In the genomic region with DNA sequence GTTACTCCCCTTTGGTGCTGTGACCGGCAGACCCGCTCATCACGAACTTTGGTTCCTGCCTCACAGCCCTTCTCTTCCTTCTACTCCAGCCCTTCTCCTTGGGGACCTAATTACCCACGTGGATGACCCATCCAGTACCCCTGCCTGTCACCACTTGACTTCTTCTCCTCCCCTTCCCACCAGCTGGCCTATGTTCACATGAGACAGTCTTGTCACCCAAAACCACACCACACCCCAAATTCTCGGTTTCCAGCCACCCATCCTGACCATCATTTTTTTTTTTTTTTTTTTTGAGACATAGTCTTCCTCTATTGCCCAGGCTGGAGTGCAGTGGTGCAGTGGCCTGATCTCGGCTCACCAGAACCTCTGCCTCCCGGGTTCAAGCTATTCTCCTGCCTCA, we compare ENCODE assay signal across 10 cellular contexts. TPM values are rescaled to one million over a fixed set of nuclear protein-coding genes. Genes with fewer than 3 reads are reported as not detected.
DNase-seq lines count a peak whose midpoint lies in the region; ATAC-seq, FAIRE-seq and TF ChIP-seq lines count a peak whose summit lies in the region.
"Not testable (repeated sequence)": the region's sequence is repeated elsewhere in the genome, so short reads cannot be mapped to it uniquely, and the experiment has no call there.
"Had no signal": no experiment of that assay in that cellular context is flagged by ENCODE, and none has a peak within 500 bp of the region (broad histone marks: within the 10 kb centered on the region; RNA-seq: fewer than 3 reads in every experiment).

No MANE protein-coding gene starts in this region.

- intact Hi-C loops in activated T-helper 1 cell treated with anti-CD3 and anti-CD28 coated beads, Interleukin-12 subunit alpha, Interleukin-12 subunit beta, Interleukin-2, Interleukin-4 antibody, amounts not matched to agents 30 ng/mL and 10 ng/mL and 1 ng/mL, durations not matched to agents 14 hours and 24 hours and 36 hours (cut with micrococcal nuclease): loop anchor here (5.0 kb wide), 1 partner anchor 185 kb away; the partner anchor contains the start of gene GGT6

- H3K27me3 Mint-ChIP-seq in activated T-helper 1 cell treated with anti-CD3 and anti-CD28 coated beads, Interleukin-12 subunit alpha, Interleukin-12 subunit beta, Interleukin-2, Interleukin-4 antibody, amounts not matched to agents 30 ng/mL and 10 ng/mL and 1 ng/mL, durations not matched to agents 14 hours and 24 hours and 36 hours (ENCODE audit: insufficient read depth); effector memory CD8-positive, alpha-beta T cell; stimulated activated memory B cell treated with anti-CD40 and anti-IgM and Interleukin-4, amounts not matched to agents 10 μg/mL and 1 μg/mL and 100 μg/mL, for 72 hours: not testable (repeated sequence)

- H3K4me3 Mint-ChIP-seq in activated T-helper 1 cell treated with anti-CD3 and anti-CD28 coated beads, Interleukin-12 subunit alpha, Interleukin-12 subunit beta, Interleukin-2, Interleukin-4 antibody, amounts not matched to agents 30 ng/mL and 10 ng/mL and 1 ng/mL, durations not matched to agents 14 hours and 24 hours and 36 hours: not testable (repeated sequence)
- H3K4me3 Mint-ChIP-seq in effector memory CD8-positive, alpha-beta T cell: peak overlapping the region; percentile 8 to 19
- peak overlapping the region; percentile 36 for H3K4me3 Mint-ChIP-seq in stimulated activated memory B cell treated with anti-CD40 and anti-IgM and Interleukin-4, amounts not matched to agents 10 μg/mL and 1 μg/mL and 100 μg/mL, for 72 hours

- peaks cover 33% of the 10 kb centered on the region for H3K4me1 Mint-ChIP-seq in activated T-helper 1 cell treated with anti-CD3 and anti-CD28 coated beads, Interleukin-12 subunit alpha, Interleukin-12 subunit beta, Interleukin-2, Interleukin-4 antibody, amounts not matched to agents 30 ng/mL and 10 ng/mL and 1 ng/mL, durations not matched to agents 14 hours and 24 hours and 36 hours (ENCODE audit: low read depth)
- peaks cover 13 to 21% of the 10 kb centered on the region in 2 donors for H3K4me1 Mint-ChIP-seq in effector memory CD8-positive, alpha-beta T cell (ENCODE audit: low read depth in 2 of 2)
- peaks cover 43% of the 10 kb centered on the region for H3K4me1 Mint-ChIP-seq in stimulated activated memory B cell treated with anti-CD40 and anti-IgM and Interleukin-4, amounts not matched to agents 10 μg/mL and 1 μg/mL and 100 μg/mL, for 72 hours

- peak overlapping the region; percentile 76 for H3K27ac Mint-ChIP-seq in activated T-helper 1 cell treated with anti-CD3 and anti-CD28 coated beads, Interleukin-12 subunit alpha, Interleukin-12 subunit beta, Interleukin-2, Interleukin-4 antibody, amounts not matched to agents 30 ng/mL and 10 ng/mL and 1 ng/mL, durations not matched to agents 14 hours and 24 hours and 36 hours
- H3K27ac Mint-ChIP-seq in effector memory CD8-positive, alpha-beta T cell: peak overlapping the region; percentile 65 to 73
- H3K27ac Mint-ChIP-seq in stimulated activated memory B cell treated with anti-CD40 and anti-IgM and Interleukin-4, amounts not matched to agents 10 μg/mL and 1 μg/mL and 100 μg/mL, for 72 hours: peak overlapping the region; percentile 78

- not testable (repeated sequence) for H3K36me3 Mint-ChIP-seq in activated T-helper 1 cell treated with anti-CD3 and anti-CD28 coated beads, Interleukin-12 subunit alpha, Interleukin-12 subunit beta, Interleukin-2, Interleukin-4 antibody, amounts not matched to agents 30 ng/mL and 10 ng/mL and 1 ng/mL, durations not matched to agents 14 hours and 24 hours and 36 hours (ENCODE audit: low read depth); effector memory CD8-positive, alpha-beta T cell (ENCODE audit: insufficient read depth); stimulated activated memory B cell treated with anti-CD40 and anti-IgM and Interleukin-4, amounts not matched to agents 10 μg/mL and 1 μg/mL and 100 μg/mL, for 72 hours

- DNase-seq in GM12865 (ENCODE audit: low read depth) (peak; percentile 96), RPMI8226 (peak; percentile 31)
- not testable (repeated sequence) for DNase-seq in GM19239 (ENCODE audit: insufficient read length, low spot score); activated T-helper 1 cell treated with anti-CD3 and anti-CD28 coated beads, Interleukin-12 subunit alpha, Interleukin-12 subunit beta, Interleukin-2, Interleukin-4 antibody, amounts not matched to agents 30 ng/mL and 10 ng/mL and 1 ng/mL, durations not matched to agents 14 hours and 24 hours and 36 hours (ENCODE audit: low spot score); effector memory CD8-positive, alpha-beta T cell

- not testable (repeated sequence) for H3K4me3 ChIP-seq in GM12865 (ENCODE audit: low read depth, low read length)

- peak; percentile 37 for ATAC-seq in HG02678 (IDR thresholded peaks at IDR 0.05; ENCODE audit: unreplicated experiment)
- ATAC-seq in HG03432 (IDR thresholded peaks at IDR 0.05; ENCODE audit: unreplicated experiment): peak; percentile 30
- not testable (repeated sequence) for ATAC-seq in effector memory CD8-positive, alpha-beta T cell (replicated peaks)
- ATAC-seq in stimulated activated memory B cell treated with anti-CD40 and anti-IgM and Interleukin-4, amounts not matched to agents 10 μg/mL and 1 μg/mL and 100 μg/mL, for 72 hours: peak; percentile 39

- H3K9me3 Mint-ChIP-seq in activated T-helper 1 cell treated with anti-CD3 and anti-CD28 coated beads, Interleukin-12 subunit alpha, Interleukin-12 subunit beta, Interleukin-2, Interleukin-4 antibody, amounts not matched to agents 30 ng/mL and 10 ng/mL and 1 ng/mL, durations not matched to agents 14 hours and 24 hours and 36 hours; effector memory CD8-positive, alpha-beta T cell; stimulated activated memory B cell treated with anti-CD40 and anti-IgM and Interleukin-4, amounts not matched to agents 10 μg/mL and 1 μg/mL and 100 μg/mL, for 72 hours: not testable (repeated sequence)

- FAIRE-seq in GM19239 (lab: Jason Lieb, UNC): peak; percentile 100

- not testable (repeated sequence) for TF ChIP-seq CTCF in GM12865 (IDR thresholded peaks at IDR 0.05; ENCODE audit: insufficient read depth, low read depth, low read length, missing control alignments)

RNA-seq across cellular contexts. Expression of gene UBE2G1, which starts 10.8 kb away (rescaled TPM):
- total RNA-seq in activated T-helper 1 cell treated with anti-CD3 and anti-CD28 coated beads, Interleukin-12 subunit alpha, Interleukin-12 subunit beta, Interleukin-2, Interleukin-4 antibody, amounts not matched to agents 30 ng/mL and 10 ng/mL and 1 ng/mL, durations not matched to agents 14 hours and 24 hours and 36 hours: 80.3 and 87.3 TPM in 2 replicates

RNA-seq across cellular contexts. Expression of gene SPNS3, which starts 56.5 kb away (rescaled TPM):
- 1.1 and 1.7 TPM in 2 replicates for total RNA-seq in activated T-helper 1 cell treated with anti-CD3 and anti-CD28 coated beads, Interleukin-12 subunit alpha, Interleukin-12 subunit beta, Interleukin-2, Interleukin-4 antibody, amounts not matched to agents 30 ng/mL and 10 ng/mL and 1 ng/mL, durations not matched to agents 14 hours and 24 hours and 36 hours
- total RNA-seq: A673, GM23338 had no signal
